Comparison of ENCODE assay signal across 17 cellular contexts in genomic region chr16:25033852-25034251, GRCh38. TPM values are rescaled to one million over a fixed set of nuclear protein-coding genes. Genes with fewer than 3 reads are reported as not detected.
A peak's percentile ranks its signal among the peaks of the same experiment; 100 is the strongest.
DNase-seq lines count a peak whose midpoint lies in the region; ATAC-seq, FAIRE-seq and TF ChIP-seq lines count a peak whose summit lies in the region.
"Had no signal": no experiment of that assay in that cellular context is flagged by ENCODE, and none has a peak within 500 bp of the region (broad histone marks: within the 10 kb centered on the region; RNA-seq: fewer than 3 reads in every experiment).

No MANE protein-coding gene starts in this region.

- CTCF ChIA-PET in HepG2 (lab: Yijun Ruan, JAX; ENCODE audit: low intra/inter-chr PET ratio, low total read pairs): no interaction called here
- CTCF ChIA-PET in A673 (lab: Charles Lee): no interaction called here

- H2AFZ ChIP-seq in HepG2 (ENCODE audit: low read length): no peak overlapping the region
- H2AFZ ChIP-seq in astrocyte (ENCODE audit: low read depth, low read length): peak overlapping the region; percentile 45

- TF ChIP-seq EP300 in HepG2 (IDR thresholded peaks at IDR 0.05; ENCODE audit: low read depth in 2 of 2, low read length in 2 of 2): no peak
- no peak for TF ChIP-seq EP300 in HepG2 (CRISPR knock-in tag; IDR thresholded peaks at IDR 0.05; ENCODE audit: borderline replicate concordance)

- no peak overlapping the region for H3K9ac ChIP-seq in HepG2 (ENCODE audit: insufficient read depth, low read depth, low read length)
- peak overlapping the region; percentile 43 for H3K9ac ChIP-seq in astrocyte (ENCODE audit: low read length)

- in situ Hi-C loops in HepG2 (cut with HindIII; ENCODE audit: extremely low pct_ligation_motif_present, low pct_unique_long_range_greater_than_20kb): no loop called here

- no peak for FAIRE-seq in HepG2 (lab: Jason Lieb, UNC)
- FAIRE-seq in astrocyte (lab: Jason Lieb, UNC): no peak

- TF ChIP-seq POLR2A in HepG2 (IDR thresholded peaks at IDR 0.05; ENCODE audit: insufficient read depth in 1 of 2, low read depth in 2 of 2, low read length in 2 of 2): no peak
- TF ChIP-seq POLR2A in right lobe of liver (IDR thresholded peaks at IDR 0.05): no peak
- no peak for TF ChIP-seq POLR2A in uterus (IDR thresholded peaks at IDR 0.05)

- no peak for TF ChIP-seq RAD21 in HepG2 (CRISPR knock-in tag; IDR thresholded peaks at IDR 0.05)

- H3K27me3 Mint-ChIP-seq in astrocyte (ENCODE audit: low read depth, unreplicated experiment): peaks cover 8% of the 10 kb centered on the region
- H3K27me3 Mint-ChIP-seq in endothelial cell (ENCODE audit: unreplicated experiment): peaks cover 2% of the 10 kb centered on the region
- H3K27me3 Mint-ChIP-seq: activated naive CD8-positive, alpha-beta T cell treated with anti-CD3 and anti-CD28 coated beads, Interleukin-2, amount 10 ng/mL, durations not matched to agents 7 days and 5 days had no signal

- H3K4me1 ChIP-seq in HepG2 (ENCODE audit: insufficient read depth, low read length): peaks cover 36% of the 10 kb centered on the region
- peaks cover 0 to 11% (median 0%) of the 10 kb centered on the region in 4 donors for H3K4me1 ChIP-seq in right lobe of liver
- H3K4me1 ChIP-seq in astrocyte (ENCODE audit: insufficient read depth, low read length): peaks cover 31% of the 10 kb centered on the region
- peaks cover 0 to 9% of the 10 kb centered on the region in 2 donors for H3K4me1 ChIP-seq in uterus
- H3K4me1 ChIP-seq in A673 (ENCODE audit: insufficient read depth, low read length, poor library complexity, severe bottlenecking): peaks cover 10% of the 10 kb centered on the region

- peaks cover 2 to 30% of the 10 kb centered on the region in 2 experiments; a peak in 4 of 5 replicates for H3K27me3 ChIP-seq in HepG2 (ENCODE audit: control insufficient read depth in 1 of 2, insufficient read depth in 2 of 2, low read length in 2 of 2)
- H3K27me3 ChIP-seq in right lobe of liver: no peaks in the 10 kb centered on the region
- no peaks in the 10 kb centered on the region for H3K27me3 ChIP-seq in astrocyte (ENCODE audit: insufficient read depth, low read length)
- no peaks in the 10 kb centered on the region for H3K27me3 ChIP-seq in uterus
- no peaks in the 10 kb centered on the region for H3K27me3 ChIP-seq in A673 (replicated peaks; ENCODE audit: insufficient read depth, low read depth, low read length, poor library complexity)

- 66% methylated on average over 5 of the region's 5 CpGs for WGBS in HepG2 (ENCODE audit: low lambda C conversion rate)
- 80% methylated on average over 5 of the region's 5 CpGs for WGBS in right lobe of liver (ENCODE audit: insufficient coverage, low coverage, low lambda C conversion rate, missing lambda C conversion rate)

- H3K36me3 Mint-ChIP-seq in astrocyte (ENCODE audit: low read depth, unreplicated experiment) (no peaks in the 10 kb centered on the region), endothelial cell (ENCODE audit: low read depth, unreplicated experiment) (peaks cover 3% of the 10 kb centered on the region)
- H3K36me3 Mint-ChIP-seq: activated naive CD8-positive, alpha-beta T cell treated with anti-CD3 and anti-CD28 coated beads, Interleukin-2, amount 10 ng/mL, durations not matched to agents 7 days and 5 days had no signal

- H3K36me3 ChIP-seq in HepG2 (replicated peaks in 1 of 2; ENCODE audit: control insufficient read depth in 1 of 2, insufficient read depth in 2 of 2, low read length in 2 of 2): no peaks in the 10 kb centered on the region
- H3K36me3 ChIP-seq in right lobe of liver: no peaks in the 10 kb centered on the region
- H3K36me3 ChIP-seq in astrocyte (ENCODE audit: insufficient read depth, low read length): no peaks in the 10 kb centered on the region
- no peaks in the 10 kb centered on the region for H3K36me3 ChIP-seq in uterus
- no peaks in the 10 kb centered on the region for H3K36me3 ChIP-seq in A673 (ENCODE audit: insufficient read depth, low read length, poor library complexity, severe bottlenecking)

- H3K4me1 Mint-ChIP-seq in astrocyte (ENCODE audit: low read depth, unreplicated experiment) (peaks cover 9% of the 10 kb centered on the region), endothelial cell (ENCODE audit: unreplicated experiment) (peaks cover 9% of the 10 kb centered on the region)

- DNase-seq in HepG2 (ENCODE audit: low spot score): no peak
- DNase-seq in right lobe of liver: no peak
- peak; percentile 90 for DNase-seq in astrocyte (ENCODE audit: low read depth)
- DNase-seq in kidney glomerular epithelial cell (lab: John Stamatoyannopoulos, UW): peak; percentile 10
- DNase-seq in uterus: no peak
- no peak for DNase-seq in T-helper 1 cell
- no peak for DNase-seq in A673 (ENCODE audit: low spot score)
- DNase-seq in endothelial cell (ENCODE audit: low spot score): no peak
- DNase-seq: 8988T; activated naive CD8-positive, alpha-beta T cell treated with anti-CD3 and anti-CD28 coated beads, Interleukin-2, amount 10 ng/mL, durations not matched to agents 7 days and 5 days; activated T-cell treated with anti-CD3 and anti-CD28 coated beads, Interleukin-2, amount 50 U/mL, for 4 hours; cerebellar nuclear complex; COR-L47; NCI-H1092; stimulated activated CD4-positive, alpha-beta T cell treated with anti-CD3 and anti-CD28 coated beads, Interleukin-4, amount 100 ng/mL, for 4 hours; trophoblast cell had no signal

- peaks cover 4% of the 10 kb centered on the region for H3K9me3 Mint-ChIP-seq in astrocyte (ENCODE audit: unreplicated experiment)
- no peaks in the 10 kb centered on the region for H3K9me3 Mint-ChIP-seq in endothelial cell (ENCODE audit: unreplicated experiment)
- H3K9me3 Mint-ChIP-seq: activated naive CD8-positive, alpha-beta T cell treated with anti-CD3 and anti-CD28 coated beads, Interleukin-2, amount 10 ng/mL, durations not matched to agents 7 days and 5 days; activated T-cell treated with anti-CD3 and anti-CD28 coated beads, Interleukin-2, amount 50 U/mL, for 4 hours had no signal

- TF ChIP-seq CTCF in HepG2 (CRISPR knock-in tag; IDR thresholded peaks at IDR 0.05): no peak
- TF ChIP-seq CTCF in right lobe of liver (IDR thresholded peaks at IDR 0.05): no peak
- no peak for TF ChIP-seq CTCF in astrocyte (IDR thresholded peaks at IDR 0.05; ENCODE audit: insufficient read depth, low read depth, low read length)
- no peak for TF ChIP-seq CTCF in uterus (IDR thresholded peaks at IDR 0.05)
- no peak for TF ChIP-seq CTCF in A673 (conservative IDR thresholded peaks at IDR 0.05; ENCODE audit: low read depth, low read length)
- no peak for TF ChIP-seq CTCF in endothelial cell (IDR thresholded peaks at IDR 0.05; ENCODE audit: unreplicated experiment)

- H4K20me1 ChIP-seq in HepG2 (ENCODE audit: insufficient read depth, low read length) (no peaks in the 10 kb centered on the region), astrocyte (ENCODE audit: insufficient read depth, low read length) (no peaks in the 10 kb centered on the region)

- no TSS peak for BruUV-seq in HepG2 (replicated peaks; lab: Mats Ljungman, UMichigan)
- BruUV-seq in A673 (replicated peaks; lab: Mats Ljungman, UMichigan): no TSS peak

- H3K4me3 Mint-ChIP-seq in astrocyte (ENCODE audit: unreplicated experiment) (no peak overlapping the region), endothelial cell (ENCODE audit: unreplicated experiment) (no peak overlapping the region)

- no peaks in the 10 kb centered on the region for H3K9me3 ChIP-seq in HepG2 (ENCODE audit: low read length)
- H3K9me3 ChIP-seq in right lobe of liver: no peaks in the 10 kb centered on the region
- H3K9me3 ChIP-seq in astrocyte (ENCODE audit: insufficient read depth, low read depth, low read length): no peaks in the 10 kb centered on the region
- no peaks in the 10 kb centered on the region for H3K9me3 ChIP-seq in uterus
- no peaks in the 10 kb centered on the region for H3K9me3 ChIP-seq in A673 (ENCODE audit: low read depth, low read length, poor library complexity, severe bottlenecking)

- H3K4me2 ChIP-seq in HepG2 (ENCODE audit: low read depth, low read length): no peak overlapping the region
- peak overlapping the region; percentile 46 for H3K4me2 ChIP-seq in astrocyte (ENCODE audit: low read length)

- intact Hi-C loops in HepG2 (cut with micrococcal nuclease; ENCODE audit: unreplicated experiment) (no loop called here), right lobe of liver (cut with DNase I) (no loop called here), uterus (cut with DNase I; ENCODE audit: low total_unique reads) (no loop called here), A673 (cut with micrococcal nuclease; ENCODE audit: unreplicated experiment) (no loop called here)

- H3K79me2 ChIP-seq in HepG2 (ENCODE audit: insufficient read depth, low read length): no peaks in the 10 kb centered on the region
- H3K79me2 ChIP-seq in astrocyte (ENCODE audit: insufficient read depth, low read length): peaks cover 11% of the 10 kb centered on the region

- H3K27ac Mint-ChIP-seq in astrocyte (ENCODE audit: unreplicated experiment) (no peak overlapping the region), endothelial cell (ENCODE audit: unreplicated experiment) (no peak overlapping the region)
- H3K27ac Mint-ChIP-seq: activated naive CD8-positive, alpha-beta T cell treated with anti-CD3 and anti-CD28 coated beads, Interleukin-2, amount 10 ng/mL, durations not matched to agents 7 days and 5 days had no signal

- ATAC-seq in HepG2 (no peak), right lobe of liver (no peak)
- ATAC-seq: activated T-cell treated with anti-CD3 and anti-CD28 coated beads, Interleukin-2, amount 50 U/mL, for 4 hours had no signal

- H3K27ac ChIP-seq in HepG2 (ENCODE audit: extremely low read length, insufficient read depth, low read length) (no peak overlapping the region), right lobe of liver (no peak overlapping the region), astrocyte (ENCODE audit: low read depth, low read length) (peak overlapping the region; percentile 72), uterus (peak overlapping the region; percentile 13 to 49), A673 (ENCODE audit: low read depth, low read length, poor library complexity, severe bottlenecking) (no peak overlapping the region)
- H3K27ac ChIP-seq: SK-N-MC had no signal

- POLR2A ChIA-PET in HepG2 (lab: Yijun Ruan, JAX): interaction anchor here (0.9 to 1.3 kb wide), 2 partner anchors 11 to 19 kb away, joined by 4 read pairs; partner anchors contain the start of gene ARHGAP17
- POLR2A ChIA-PET in A673 (lab: Charles Lee; ENCODE audit: low non-redundant PET): no interaction called here

- H3K4me3 ChIP-seq in HepG2 (replicated peaks in 1 of 3; ENCODE audit: insufficient read depth in 1 of 3, low read depth in 2 of 3, low read length in 3 of 3) (no peak overlapping the region), right lobe of liver (no peak overlapping the region), astrocyte (ENCODE audit: insufficient read depth, low read depth, low read length) (no peak overlapping the region), uterus (no peak overlapping the region), A673 (ENCODE audit: low read depth, low read length, poor library complexity, severe bottlenecking) (no peak overlapping the region)
- H3K4me3 ChIP-seq: SK-N-MC had no signal

RNA-seq across cellular contexts. Expression of gene ARHGAP17, which starts 18.7 kb away (rescaled TPM):
- 24.6 and 43.8 TPM in 2 replicates for total RNA-seq in HepG2 (2016; rRNA removed; fragmentation: Illumina TruSeq; extraction: Trizol)
- total RNA-seq in HepG2 (2016; cell fraction: cytosol; rRNA removed; fragmentation: Illumina TruSeq; extraction: Trizol; ENCODE audit: low read depth): 13.5 and 14.6 TPM in 2 replicates
- 22.9 and 34.1 TPM in 2 replicates for total RNA-seq in HepG2 (2016; cell fraction: insoluble cytoplasmic fraction; rRNA removed; fragmentation: Illumina TruSeq; extraction: Trizol)
- 38.2 and 42.2 TPM in 2 replicates for total RNA-seq in HepG2 (2016; cell fraction: membrane; rRNA removed; fragmentation: Illumina TruSeq; extraction: Trizol)
- total RNA-seq in HepG2 (2016; cell fraction: nucleus; rRNA removed; fragmentation: Illumina TruSeq; extraction: Trizol): 51.5 and 56.4 TPM in 2 replicates
- 18.7 and 20.8 TPM in 2 replicates for polyA plus RNA-seq in HepG2 (2011; rRNA removed)
- 12.9 and 15.6 TPM in 2 replicates for polyA plus RNA-seq in HepG2 (2011; cell fraction: cytosol; rRNA removed)
- polyA plus RNA-seq in HepG2 (2011; cell fraction: nucleus; rRNA removed): 45.1 and 48.7 TPM in 2 replicates
- polyA plus RNA-seq in HepG2 (2012): 43.9 and 44.3 TPM in 2 replicates
- polyA plus RNA-seq in HepG2 (2016; cell fraction: cytosol; fragmentation: Illumina TruSeq; extraction: Trizol; ENCODE audit: low read depth): 13.4 and 14.4 TPM in 2 replicates
- polyA plus RNA-seq in HepG2 (2016; cell fraction: insoluble cytoplasmic fraction; fragmentation: Illumina TruSeq; extraction: Trizol; ENCODE audit: low read depth): 50.2 and 64.9 TPM in 2 replicates
- 28.7 and 35.1 TPM in 2 replicates for polyA plus RNA-seq in HepG2 (2016; cell fraction: membrane; fragmentation: Illumina TruSeq; extraction: Trizol; ENCODE audit: low read depth)
- polyA plus RNA-seq in HepG2 (2016; cell fraction: nucleus; fragmentation: Illumina TruSeq; extraction: Trizol; ENCODE audit: insufficient read depth, low read depth): 76.7 and 80.0 TPM in 2 replicates
- 32.6 and 34.6 TPM in 2 replicates for polyA minus RNA-seq in HepG2 (2011; rRNA and poly(A)+ RNA removed; ENCODE audit: low replicate concordance)
- polyA minus RNA-seq in HepG2 (2011; cell fraction: cytosol; rRNA and poly(A)+ RNA removed): 25.9 and 33.1 TPM in 2 replicates
- 83.6 and 90.6 TPM in 2 replicates for polyA minus RNA-seq in HepG2 (2011; cell fraction: nucleus; rRNA and poly(A)+ RNA removed)
- total RNA-seq in right lobe of liver: 10 to 100 TPM; 20.9 to 33.9 (median 26.3) TPM
- 71.2 and 75.2 TPM in 2 replicates for total RNA-seq in astrocyte
- 100 to 1,000 TPM in 1 of 4 donors, 10 to 100 TPM in 3; 50.3 to 123 (median 82.5) TPM for total RNA-seq in uterus
- total RNA-seq in A673 (2021): 144 and 146 TPM in 2 replicates
- total RNA-seq in endothelial cell (ENCODE audit: unreplicated experiment): 125 TPM

Comparison
In these comparisons a context has a peak if more than half of its experiments do, and no peak if none do; other contexts are left out.
1. DNase-seq: peak in astrocyte (single experiment) and kidney glomerular epithelial cell (single experiment); none in HepG2 (single experiment), right lobe of liver (0 of 3), uterus (0 of 2), T-helper 1 cell (0 of 5), A673 (single experiment) and endothelial cell (single experiment).
2. H3K27ac ChIP-seq: peak in astrocyte (single experiment) and uterus (2 of 2); none in HepG2 (single experiment), right lobe of liver (0 of 3) and A673 (single experiment).